ENCODE assay signal across 21 cellular contexts in genomic region chr12:66117242-66117641, GRCh38. TPM values are rescaled to one million over a fixed set of nuclear protein-coding genes. Genes with fewer than 3 reads are reported as not detected.
DNase-seq lines count a peak whose midpoint lies in the region; ATAC-seq and TF ChIP-seq lines count a peak whose summit lies in the region.
"Had no signal": no experiment of that assay in that cellular context is flagged by ENCODE, and none has a peak within 500 bp of the region (broad histone marks: within the 10 kb centered on the region; RNA-seq: fewer than 3 reads in every experiment).

No MANE protein-coding gene starts in this region.

- H3K18ac ChIP-seq in IMR-90 (ENCODE audit: low read depth, low read length): no peak overlapping the region

- TF ChIP-seq CTCF in IMR-90 (conservative IDR thresholded peaks at IDR 0.05; ENCODE audit: low read depth, low read length) (no peak), PC-3 (conservative IDR thresholded peaks at IDR 0.05; ENCODE audit: low read depth, low read length) (no peak), epithelial cell of esophagus (IDR thresholded peaks at IDR 0.05; ENCODE audit: insufficient read depth, low read depth, low read length, missing control alignments) (no peak)

- CTCF ChIA-PET in IMR-90 (lab: Yijun Ruan, JAX) (interaction anchor here (1.1 kb wide), 1 partner anchor 28 kb away, joined by 4 read pairs; no protein-coding TSS in a partner anchor), PC-3 (lab: Charles Lee) (no interaction called here)

- in situ Hi-C loops in IMR-90 (cut with MboI; ENCODE audit: low sequenced_read_pairs): no loop called here

- no peak overlapping the region for H3K27ac ChIP-seq in IMR-90 (ENCODE audit: insufficient read depth, low read length)
- H3K27ac ChIP-seq in PC-3 (ENCODE audit: low read length): no peak overlapping the region
- H3K27ac ChIP-seq in SJCRH30: peak overlapping the region; percentile 88
- H3K27ac ChIP-seq: A549; BLaER1 treated with 17β-estradiol and CSF1 and Interleukin-3, amounts not matched to agents 10 nM and 100 nM had no signal

- DNase-seq in IMR-90: no peak
- peak; percentile 32 for DNase-seq in PC-3
- DNase-seq in SJCRH30: no peak
- peak; percentile 10 for DNase-seq in epithelial cell of esophagus (ENCODE audit: low read depth)
- no peak for DNase-seq in amygdala (lab: John Stamatoyannopoulos, UW)
- no peak for DNase-seq in OCI-M2 (lab: John Stamatoyannopoulos, UW; ENCODE audit: unreplicated experiment)
- no peak for DNase-seq in NCI-H510A (lab: John Stamatoyannopoulos, UW)
- DNase-seq: 8988T; ACHN; BE2C; Calu3; CD4-positive, alpha-beta T cell; COR-L47; DND-41; GDM1; H7; HCEC 1CT had no signal

- H2BK120ac ChIP-seq in IMR-90 (ENCODE audit: low read depth, low read length): no peak overlapping the region

- H3K23ac ChIP-seq in IMR-90 (ENCODE audit: low read depth, low read length): no peak overlapping the region

- H3K9ac ChIP-seq in IMR-90 (ENCODE audit: low read depth, low read length) (no peak overlapping the region), PC-3 (ENCODE audit: low read length) (no peak overlapping the region)
- H3K9ac ChIP-seq: BLaER1 treated with 17β-estradiol and CSF1 and Interleukin-3, amounts not matched to agents 10 nM and 100 nM had no signal

- H2AK5ac ChIP-seq in IMR-90 (ENCODE audit: low read depth, low read length): no peak overlapping the region

- no peaks in the 10 kb centered on the region for H3K79me2 ChIP-seq in PC-3 (ENCODE audit: low read length)

- H4K20me1 ChIP-seq in IMR-90 (ENCODE audit: insufficient read depth, low read length) (no peaks in the 10 kb centered on the region), PC-3 (ENCODE audit: low read length) (no peaks in the 10 kb centered on the region)

- intact Hi-C loops in IMR-90 (cut with micrococcal nuclease) (no loop called here), PC-3 (cut with micrococcal nuclease) (no loop called here)

- dilution Hi-C loops in IMR-90 (cut with HindIII; ENCODE audit: low sequenced_read_pairs, unreplicated experiment): no loop called here

- H3K9me1 ChIP-seq in IMR-90 (ENCODE audit: insufficient read depth, low read length): peaks cover 4% of the 10 kb centered on the region; the same call in 1 of the 2 replicates

- no peak for TF ChIP-seq POLR2A in IMR-90 (IDR thresholded peaks at IDR 0.05; ENCODE audit: low read depth, low read length)

- no peak overlapping the region for H2BK5ac ChIP-seq in IMR-90 (ENCODE audit: low read depth, low read length, poor library complexity, severe bottlenecking)

- no peak overlapping the region for H2BK20ac ChIP-seq in IMR-90 (ENCODE audit: low read depth, low read length)

- H2BK15ac ChIP-seq in IMR-90 (ENCODE audit: low read depth, low read length): no peak overlapping the region

- no peak overlapping the region for H3K4ac ChIP-seq in IMR-90 (ENCODE audit: low read depth, low read length)

- H3K56ac ChIP-seq in IMR-90 (ENCODE audit: extremely low read depth, insufficient read depth, low read length): no peak overlapping the region

- no peaks in the 10 kb centered on the region for H3K79me1 ChIP-seq in IMR-90 (ENCODE audit: low read depth in 1 of 2, low read length in 2 of 2)

- H3K4me3 ChIP-seq in IMR-90 (ENCODE audit: insufficient read depth, low read depth, low read length) (no peak overlapping the region), PC-3 (ENCODE audit: low read length) (no peak overlapping the region), SJCRH30 (no peak overlapping the region), epithelial cell of esophagus (ENCODE audit: low read length) (no peak overlapping the region)
- H3K4me3 ChIP-seq: A549; BLaER1 treated with 17β-estradiol and CSF1 and Interleukin-3, amounts not matched to agents 10 nM and 100 nM; GM12878 had no signal

- H3K9me3 ChIP-seq in IMR-90 (ENCODE audit: control insufficient read depth, insufficient read depth, low read length) (no peaks in the 10 kb centered on the region), PC-3 (ENCODE audit: low read length) (no peaks in the 10 kb centered on the region), SJCRH30 (replicated peaks) (peaks cover 8% of the 10 kb centered on the region; the same call in 1 of the 2 replicates)
- H3K9me3 ChIP-seq: A549; BE2C; BLaER1 treated with 17β-estradiol and CSF1 and Interleukin-3, amounts not matched to agents 10 nM and 100 nM had no signal

- POLR2A ChIA-PET in IMR-90 (lab: Charles Lee; ENCODE audit: unreplicated experiment): no interaction called here
- POLR2A ChIA-PET in PC-3 (lab: Charles Lee; ENCODE audit: unreplicated experiment): no interaction called here

- H3K4me1 ChIP-seq in IMR-90 (ENCODE audit: control insufficient read depth, insufficient read depth, low read length) (no peaks in the 10 kb centered on the region), PC-3 (ENCODE audit: insufficient read depth, low read length) (no peaks in the 10 kb centered on the region), SJCRH30 (peaks cover 33% of the 10 kb centered on the region)
- H3K4me1 ChIP-seq: A549, BE2C had no signal

- H2AFZ ChIP-seq in IMR-90 (replicated peaks; ENCODE audit: low read length, poor library complexity): no peak overlapping the region
- no peak overlapping the region for H2AFZ ChIP-seq in PC-3 (ENCODE audit: low read length)

- no peaks in the 10 kb centered on the region for H3F3A ChIP-seq in PC-3 (ENCODE audit: low read length, unreplicated experiment)

- H4K91ac ChIP-seq in IMR-90 (ENCODE audit: insufficient read depth, low read depth, low read length): no peak overlapping the region; the same call in 1 of the 2 replicates

- no peaks in the 10 kb centered on the region for H3K27me3 ChIP-seq in IMR-90 (ENCODE audit: control insufficient read depth, insufficient read depth, low read length)
- no peaks in the 10 kb centered on the region for H3K27me3 ChIP-seq in PC-3 (ENCODE audit: low read length)
- H3K27me3 ChIP-seq in SJCRH30: no peaks in the 10 kb centered on the region
- H3K27me3 ChIP-seq: BE2C; BLaER1 treated with 17β-estradiol and CSF1 and Interleukin-3, amounts not matched to agents 10 nM and 100 nM had no signal

- no peak overlapping the region for H3K4me2 ChIP-seq in IMR-90 (ENCODE audit: low read depth, low read length)
- no peak overlapping the region for H3K4me2 ChIP-seq in PC-3 (ENCODE audit: low read length)
- H3K4me2 ChIP-seq: A549; BLaER1 treated with 17β-estradiol and CSF1 and Interleukin-3, amounts not matched to agents 10 nM and 100 nM had no signal

- no peak overlapping the region for H3K14ac ChIP-seq in IMR-90 (replicated peaks; ENCODE audit: low read depth, low read length)

- H4K8ac ChIP-seq in IMR-90 (ENCODE audit: low read depth in 2 of 2, low read length in 2 of 2): no peak overlapping the region

- H2AK9ac ChIP-seq in IMR-90 (replicated peaks; ENCODE audit: low read depth, low read length, poor library complexity): no peak overlapping the region

- no peak for TF ChIP-seq RAD21 in IMR-90 (IDR thresholded peaks at IDR 0.05; ENCODE audit: low read length)

- BruUV-seq in IMR-90 (replicated peaks; lab: Mats Ljungman, UMichigan) (no TSS peak), PC-3 (replicated peaks; lab: Mats Ljungman, UMichigan) (no TSS peak)

- H3K9me2 ChIP-seq in PC-3 (replicated peaks; ENCODE audit: low read length): no peaks in the 10 kb centered on the region

- no CpG with 5 or more reads among the region's 2 CpGs for WGBS in IMR-90 (ENCODE audit: extremely low coverage in 2 of 2, insufficient read length in 1 of 2), 2 experiments

- peaks cover 4% of the 10 kb centered on the region; the same call in 1 of the 2 replicates for H3K36me3 ChIP-seq in IMR-90 (ENCODE audit: control insufficient read depth, insufficient read depth, low read length)
- peaks cover 4% of the 10 kb centered on the region for H3K36me3 ChIP-seq in PC-3 (ENCODE audit: low read depth, low read length)
- peaks cover 8% of the 10 kb centered on the region for H3K36me3 ChIP-seq in SJCRH30
- H3K36me3 ChIP-seq: BE2C had no signal

- no peak overlapping the region for H4K5ac ChIP-seq in IMR-90 (ENCODE audit: low read depth, low read length)

- ATAC-seq in IMR-90 (ENCODE audit: low read depth) (no peak), PC-3 (peak; percentile 45), GM21723 (IDR thresholded peaks at IDR 0.05; ENCODE audit: unreplicated experiment) (no peak)
- ATAC-seq: A549, GM12878 had no signal

TF ChIP-seq in IMR-90, 13 proteins besides CTCF, POLR2A, EP300 and RAD21:
- TF ChIP-seq MAFK (IDR thresholded peaks at IDR 0.05; ENCODE audit: low read depth, low read length): no peak
- no peak for TF ChIP-seq MXI1 (IDR thresholded peaks at IDR 0.05; ENCODE audit: borderline replicate concordance, low read depth, low read length)
- TF ChIP-seq USF2 (IDR thresholded peaks at IDR 0.05; ENCODE audit: low read depth, low read length): no peak
- TF ChIP-seq SMC3 (IDR thresholded peaks at IDR 0.05; ENCODE audit: low read depth, low read length): no peak
- TF ChIP-seq CHD1 (IDR thresholded peaks at IDR 0.05; ENCODE audit: low read depth, low read length): no peak
- TF ChIP-seq BHLHE40 (IDR thresholded peaks at IDR 0.05; ENCODE audit: low read depth, low read length): 0 out of 2 replicates have a peak, but pooled peaks have one; percentile 4

RNA-seq across cellular contexts. Expression of gene LLPH, which starts 13.3 kb away (rescaled TPM):
- 2.7 and 9.2 TPM in 2 replicates for total RNA-seq in IMR-90 (2012; rRNA removed)
- 13.0 and 17.0 TPM in 2 replicates for polyA plus RNA-seq in IMR-90 (2012; rRNA removed)
- 0.54 and 0.95 TPM in 2 replicates for polyA plus RNA-seq in IMR-90 (2012; cell fraction: cytosol; rRNA removed)
- 0.14 and 2.2 TPM in 2 replicates for polyA plus RNA-seq in IMR-90 (2012; cell fraction: nucleus; rRNA removed; ENCODE audit: low replicate concordance)
- total RNA-seq in PC-3 (2014; rRNA removed): 11.2 and 16.5 TPM in 2 replicates
- 45.9 and 51.9 TPM in 2 replicates for total RNA-seq in SJCRH30 (2014; rRNA removed; shearing (Covaris generic))

RNA-seq across cellular contexts. Expression of gene TMBIM4, which starts 52.6 kb away (rescaled TPM):
- 59.3 and 89.7 TPM in 2 replicates for total RNA-seq in IMR-90 (2012; rRNA removed)
- polyA plus RNA-seq in IMR-90 (2012; rRNA removed): 33.7 and 38.7 TPM in 2 replicates
- 79.5 and 106 TPM in 2 replicates for polyA plus RNA-seq in IMR-90 (2012; cell fraction: cytosol; rRNA removed)
- 12.2 and 34.5 TPM in 2 replicates for polyA plus RNA-seq in IMR-90 (2012; cell fraction: nucleus; rRNA removed; ENCODE audit: low replicate concordance)
- 36.3 and 63.2 TPM in 2 replicates for total RNA-seq in PC-3 (2014; rRNA removed)
- 66.8 and 75.5 TPM in 2 replicates for total RNA-seq in SJCRH30 (2014; rRNA removed; shearing (Covaris generic))
- total RNA-seq: H7 had no signal

Comparison
In these comparisons a context has a peak if more than half of its experiments do, and no peak if none do; other contexts are left out.
1. DNase-seq: peak in PC-3 (single experiment) and epithelial cell of esophagus (single experiment); none in IMR-90 (single experiment), SJCRH30 (0 of 2), amygdala (0 of 56), OCI-M2 (single experiment) and NCI-H510A (single experiment).